15 cellular contexts compared by ENCODE assay signal in genomic region chr17:68863091-68863652, GRCh38.
DNase-seq lines count a peak whose midpoint lies in the region; TF ChIP-seq lines count a peak whose summit lies in the region.
"Had no signal": no experiment of that assay in that cellular context is flagged by ENCODE, and none has a peak within 500 bp of the region (broad histone marks: within the 10 kb centered on the region; RNA-seq: fewer than 3 reads in every experiment).

No MANE protein-coding gene starts in this region.

- H3K4me1 Mint-ChIP-seq in H9 = no peaks in the 10 kb centered on the region
- peaks cover 7% of the 10 kb centered on the region for H3K4me1 Mint-ChIP-seq in neural crest cell
- H3K4me1 Mint-ChIP-seq: CD4-positive, CD25-positive, alpha-beta regulatory T cell had no signal

- H3K4me3 Mint-ChIP-seq in H9 (no peak overlapping the region), neural crest cell (no peak overlapping the region)
- H3K4me3 Mint-ChIP-seq: CD4-positive, CD25-positive, alpha-beta regulatory T cell had no signal

- no peak overlapping the region for H2AK5ac ChIP-seq in H9 (ENCODE audit: insufficient read length, low read length)

- H3K56ac ChIP-seq in H9 (ENCODE audit: insufficient read length, low read depth, low read length) = no peak overlapping the region

- peak; percentile 10; the same call in 2 of the 3 replicates for TF ChIP-seq CTCF in H9 (conservative IDR thresholded peaks at IDR 0.05)
- TF ChIP-seq CTCF in VCaP (conservative IDR thresholded peaks at IDR 0.05) = peak; percentile 37
- TF ChIP-seq CTCF in neural crest cell (conservative IDR thresholded peaks at IDR 0.05) = peak; percentile 43

- no peak overlapping the region for H3K23ac ChIP-seq in H9 (ENCODE audit: insufficient read length, low read depth, low read length)

- no peak overlapping the region for H2BK15ac ChIP-seq in H9 (ENCODE audit: low read depth, low read length)

- no peak overlapping the region for H2BK5ac ChIP-seq in H9 (ENCODE audit: insufficient read length, low read length)

- H3K27me3 Mint-ChIP-seq in H9 (ENCODE audit: low read depth) (no peaks in the 10 kb centered on the region), neural crest cell (ENCODE audit: low read depth) (no peaks in the 10 kb centered on the region)

- H3K4ac ChIP-seq in H9 (ENCODE audit: low read depth, low read length) = no peak overlapping the region

- no peaks in the 10 kb centered on the region for H3K27me3 ChIP-seq in H9 (ENCODE audit: insufficient read depth, low read length)

- no peak overlapping the region for H3T11ph ChIP-seq in H9 (ENCODE audit: low read length)

- H3K27ac ChIP-seq in H9 (ENCODE audit: insufficient read length, low read depth, low read length) = no peak overlapping the region
- H3K27ac ChIP-seq in VCaP = no peak overlapping the region
- H3K27ac ChIP-seq: SK-N-MC had no signal

- no peaks in the 10 kb centered on the region for H3K79me1 ChIP-seq in H9 (ENCODE audit: insufficient read depth, low read depth, low read length, poor library complexity, severe bottlenecking)

- H4K8ac ChIP-seq in H9 (replicated peaks; ENCODE audit: insufficient read length, low read depth, low read length) = no peak overlapping the region

- no peak overlapping the region for H3K4me2 ChIP-seq in H9 (ENCODE audit: insufficient read depth, insufficient read length, low read length)

- no peaks in the 10 kb centered on the region for H3K4me1 ChIP-seq in H9 (ENCODE audit: insufficient read depth, low read length)

- H2BK12ac ChIP-seq in H9 (ENCODE audit: insufficient read length, low read depth, low read length) = no peak overlapping the region

- no peak overlapping the region for H2AFZ ChIP-seq in H9 (ENCODE audit: low read length)

- DNase-seq in H9 (no peak), HT-29 (ENCODE audit: low spot score) (peak; percentile 4), neural crest cell (ENCODE audit: low read depth, low spot score) (no peak), ecto neural progenitor cell (ENCODE audit: low spot score) (no peak), NCI-H2227 (lab: John Stamatoyannopoulos, UW; ENCODE audit: unreplicated experiment) (no peak), epidermal melanocyte (ENCODE audit: insufficient read length, low spot score) (no peak)
- DNase-seq: CD4-positive, CD25-positive, alpha-beta regulatory T cell; HCEC 1CT; KBM-7; NCI-H1048; NCI-H446; NCI-H69; OCI-M1 had no signal

- no peak overlapping the region for H2BK20ac ChIP-seq in H9 (ENCODE audit: low read depth, low read length, poor library complexity, severe bottlenecking)

- H3K18ac ChIP-seq in H9 (ENCODE audit: insufficient read length, low read depth, low read length) = no peak overlapping the region

- no peaks in the 10 kb centered on the region; a peak in 1 of 7 replicates for H3K36me3 Mint-ChIP-seq in H9 (ENCODE audit: insufficient read depth in 1 of 3, low read depth in 3 of 3)
- peaks cover 13% of the 10 kb centered on the region for H3K36me3 Mint-ChIP-seq in neural crest cell (ENCODE audit: low read depth)
- H3K36me3 Mint-ChIP-seq: CD4-positive, CD25-positive, alpha-beta regulatory T cell had no signal

- H3K27ac Mint-ChIP-seq in H9 (no peak overlapping the region), neural crest cell (ENCODE audit: unreplicated experiment) (no peak overlapping the region)
- H3K27ac Mint-ChIP-seq: CD4-positive, CD25-positive, alpha-beta regulatory T cell had no signal

- no peaks in the 10 kb centered on the region for H3K9me3 ChIP-seq in H9 (ENCODE audit: control insufficient read depth, low read depth, low read length)

- no peak overlapping the region for H4K5ac ChIP-seq in H9 (ENCODE audit: insufficient read length, low read depth, low read length)

- H3K9me3 Mint-ChIP-seq in H9 = peaks cover 2 to 3% of the 10 kb centered on the region in 2 experiments; a peak in 3 of 5 replicates
- H3K9me3 Mint-ChIP-seq in neural crest cell = peaks cover 16% of the 10 kb centered on the region

- no CpG with 5 or more reads among the region's 1 CpG for WGBS in H9 (ENCODE audit: extremely low coverage, insufficient read length, low lambda C conversion rate)

- H4K91ac ChIP-seq in H9 (ENCODE audit: insufficient read length, low read depth, low read length) = no peak overlapping the region

- H3K14ac ChIP-seq in H9 (ENCODE audit: insufficient read depth, low read length) = no peak overlapping the region

- no peaks in the 10 kb centered on the region for H4K20me1 ChIP-seq in H9 (ENCODE audit: control insufficient read depth, insufficient read depth, insufficient read length)

- H3K79me2 ChIP-seq in H9 (ENCODE audit: insufficient read depth, low read length) = no peaks in the 10 kb centered on the region

- no peak overlapping the region for H2BK120ac ChIP-seq in H9 (ENCODE audit: low read depth, low read length, poor library complexity, severe bottlenecking)

- no peaks in the 10 kb centered on the region for H3K23me2 ChIP-seq in H9 (ENCODE audit: insufficient read length, low read depth, low read length, poor library complexity, severe bottlenecking)

- no peak overlapping the region for H3K9ac ChIP-seq in H9 (ENCODE audit: extremely low read depth, insufficient read length, low read length)
